26 cellular contexts compared by ENCODE assay signal in the genomic region with DNA sequence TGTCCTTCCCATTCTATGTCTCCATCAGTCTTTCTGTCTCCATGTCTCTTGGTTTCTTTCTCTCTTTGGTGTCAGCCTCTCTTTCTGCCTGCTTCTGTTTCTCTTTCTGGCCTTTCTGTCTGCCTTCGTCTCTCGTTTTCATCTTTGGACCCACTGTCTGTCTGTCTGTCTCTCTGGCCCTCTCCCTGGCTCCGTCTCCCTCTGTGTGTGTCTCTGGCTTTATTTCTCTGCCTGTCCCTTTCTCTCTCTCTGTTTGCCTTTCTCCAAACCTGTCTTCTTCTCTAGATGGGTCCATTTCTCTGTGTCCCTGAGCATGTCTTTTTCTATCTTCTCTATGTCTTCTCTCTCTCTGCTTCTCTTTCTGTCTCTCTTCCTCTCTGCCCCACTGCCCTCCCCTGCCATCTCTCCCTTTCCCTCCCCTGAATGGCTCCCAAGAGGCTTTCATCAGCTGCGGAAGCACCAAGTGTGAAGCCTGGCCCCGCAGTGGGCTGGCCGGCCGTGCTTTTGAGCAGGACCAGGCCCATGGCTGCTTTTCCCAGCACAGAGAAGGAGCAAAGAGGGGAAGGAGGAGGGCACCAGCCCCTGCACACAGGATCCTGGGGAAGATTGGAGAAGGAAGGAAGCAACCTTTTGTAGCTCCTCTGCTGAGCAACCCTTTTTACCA. TPM values are rescaled to one million over a fixed set of nuclear protein-coding genes. Genes with fewer than 3 reads are reported as not detected.
A peak's percentile ranks its signal among the peaks of the same experiment; 100 is the strongest.
DNase-seq lines count a peak whose midpoint lies in the region; ATAC-seq and TF ChIP-seq lines count a peak whose summit lies in the region.
"Had no signal": no experiment of that assay in that cellular context is flagged by ENCODE, and none has a peak within 500 bp of the region (broad histone marks: within the 10 kb centered on the region; RNA-seq: fewer than 3 reads in every experiment).

No MANE protein-coding gene starts in this region.

- no peak overlapping the region for H2AFZ ChIP-seq in PC-3 (ENCODE audit: low read length)

- peak overlapping the region in 4 of 5 experiments; percentile 43 to 95 (median 86) for H3K27ac Mint-ChIP-seq in brain
- peak overlapping the region; percentile 96 to 98 (median 98) for H3K27ac Mint-ChIP-seq in nephron
- H3K27ac Mint-ChIP-seq: activated naive CD8-positive, alpha-beta T cell treated with anti-CD3 and anti-CD28 coated beads, Interleukin-2, amount 10 ng/mL, durations not matched to agents 7 days and 5 days; activated T-helper 2 cell treated with anti-CD3 and anti-CD28 coated beads, Interferon-gamma antibody, Interleukin-2, Interleukin-4, amounts not matched to agents 10 μg/mL and 5 μg/mL and 100 μg/mL, durations not matched to agents 14 hours and 24 hours and 36 hours; natural killer cell treated with Interleukin-12 subunit alpha and Interleukin-12 subunit beta and Interleukin-15 and Interleukin-18, amount 100 ng/mL, for 72 hours had no signal

- H3K27ac ChIP-seq in cardiac muscle cell (peak overlapping the region; percentile 89), heart right ventricle (no peak overlapping the region), uterus (peak overlapping the region; percentile 38 to 56), PC-3 (ENCODE audit: low read length) (no peak overlapping the region)
- H3K27ac ChIP-seq: body of pancreas, coronary artery, KMS-11, psoas muscle, RWPE1 had no signal

- no peaks in the 10 kb centered on the region for H3K79me2 ChIP-seq in PC-3 (ENCODE audit: low read length)

- H3K4me3 ChIP-seq in cardiac muscle cell = no peak overlapping the region
- H3K4me3 ChIP-seq in heart right ventricle = no peak overlapping the region
- H3K4me3 ChIP-seq in uterus = no peak overlapping the region
- no peak overlapping the region for H3K4me3 ChIP-seq in PC-3 (ENCODE audit: low read length)
- H3K4me3 ChIP-seq: body of pancreas, coronary artery, psoas muscle, skin epidermis had no signal

- H3K36me3 Mint-ChIP-seq in brain (no peaks in the 10 kb centered on the region), nephron (ENCODE audit: low read depth) (no peaks in the 10 kb centered on the region)
- H3K36me3 Mint-ChIP-seq: activated naive CD8-positive, alpha-beta T cell treated with anti-CD3 and anti-CD28 coated beads, Interleukin-2, amount 10 ng/mL, durations not matched to agents 7 days and 5 days; natural killer cell treated with Interleukin-12 subunit alpha and Interleukin-12 subunit beta and Interleukin-15 and Interleukin-18, amount 100 ng/mL, for 72 hours had no signal

- peaks cover 16% of the 10 kb centered on the region for H3K4me1 ChIP-seq in cardiac muscle cell (ENCODE audit: low read depth)
- H3K4me1 ChIP-seq in heart right ventricle = peaks cover 0 to 10% (median 0%) of the 10 kb centered on the region in 9 donors
- H3K4me1 ChIP-seq in uterus = peaks cover 0 to 8% of the 10 kb centered on the region in 2 donors
- peaks cover 18% of the 10 kb centered on the region for H3K4me1 ChIP-seq in PC-3 (ENCODE audit: insufficient read depth, low read length)

- TF ChIP-seq POLR2A in uterus (IDR thresholded peaks at IDR 0.05) = no peak

- H3K9me3 Mint-ChIP-seq in brain (no peaks in the 10 kb centered on the region), nephron (no peaks in the 10 kb centered on the region)
- H3K9me3 Mint-ChIP-seq: activated naive CD8-positive, alpha-beta T cell treated with anti-CD3 and anti-CD28 coated beads, Interleukin-2, amount 10 ng/mL, durations not matched to agents 7 days and 5 days; activated T-helper 2 cell treated with anti-CD3 and anti-CD28 coated beads, Interferon-gamma antibody, Interleukin-2, Interleukin-4, amounts not matched to agents 10 μg/mL and 5 μg/mL and 100 μg/mL, durations not matched to agents 14 hours and 24 hours and 36 hours; natural killer cell treated with Interleukin-12 subunit alpha and Interleukin-12 subunit beta and Interleukin-15 and Interleukin-18, amount 100 ng/mL, for 72 hours had no signal

- H3K9ac ChIP-seq in PC-3 (ENCODE audit: low read length) = no peak overlapping the region
- H3K9ac ChIP-seq: KMS-11 had no signal

- intact Hi-C loops in heart right ventricle (cut with DNase I) (no loop called here), uterus (cut with DNase I; ENCODE audit: low total_unique reads) (no loop called here), PC-3 (cut with micrococcal nuclease) (no loop called here)

- BruUV-seq in PC-3 (replicated peaks; lab: Mats Ljungman, UMichigan) = no TSS peak

- CTCF ChIA-PET in PC-3 (lab: Charles Lee) = no interaction called here

- H3K9me3 ChIP-seq in cardiac muscle cell (ENCODE audit: low read depth) (no peaks in the 10 kb centered on the region), heart right ventricle (no peaks in the 10 kb centered on the region), uterus (no peaks in the 10 kb centered on the region), PC-3 (ENCODE audit: low read length) (no peaks in the 10 kb centered on the region)
- H3K9me3 ChIP-seq: body of pancreas, psoas muscle had no signal

- peaks cover 13% of the 10 kb centered on the region for H3K27me3 Mint-ChIP-seq in brain
- peaks cover 3% of the 10 kb centered on the region for H3K27me3 Mint-ChIP-seq in nephron (ENCODE audit: low read depth)

- H3K4me3 Mint-ChIP-seq in brain (peak overlapping the region in 1 of 5 experiments; percentile 41), nephron (peak overlapping the region; percentile 11 to 24 (median 12))
- H3K4me3 Mint-ChIP-seq: activated naive CD8-positive, alpha-beta T cell treated with anti-CD3 and anti-CD28 coated beads, Interleukin-2, amount 10 ng/mL, durations not matched to agents 7 days and 5 days; natural killer cell treated with Interleukin-12 subunit alpha and Interleukin-12 subunit beta and Interleukin-15 and Interleukin-18, amount 100 ng/mL, for 72 hours had no signal

- no peaks in the 10 kb centered on the region for H3K9me2 ChIP-seq in PC-3 (replicated peaks; ENCODE audit: low read length)

- POLR2A ChIA-PET in PC-3 (lab: Charles Lee; ENCODE audit: unreplicated experiment) = interaction anchor here (0.6 kb wide), 1 partner anchor 75 kb away, joined by 3 read pairs; no protein-coding TSS in a partner anchor

- no peak overlapping the region for H3K4me2 ChIP-seq in PC-3 (ENCODE audit: low read length)
- H3K4me2 ChIP-seq: KMS-11 had no signal

- peaks cover 73% of the 10 kb centered on the region for H3K4me1 Mint-ChIP-seq in brain
- peaks cover 65% of the 10 kb centered on the region for H3K4me1 Mint-ChIP-seq in nephron
- H3K4me1 Mint-ChIP-seq: activated naive CD8-positive, alpha-beta T cell treated with anti-CD3 and anti-CD28 coated beads, Interleukin-2, amount 10 ng/mL, durations not matched to agents 7 days and 5 days had no signal

- no peaks in the 10 kb centered on the region for H3F3A ChIP-seq in PC-3 (ENCODE audit: low read length, unreplicated experiment)

- 37 to 39% methylated on average over 6 to 7 of the region's 7 CpGs for WGBS in heart right ventricle, 2 donors

- DNase-seq in cardiac muscle cell (ENCODE audit: low read depth in 1 of 2, low spot score in 1 of 2) = peak; percentile 30 to 33
- DNase-seq in heart right ventricle = no peak
- DNase-seq in uterus = no peak
- no peak for DNase-seq in PC-3
- no peak for DNase-seq in GF-D8 (lab: John Stamatoyannopoulos, UW)
- DNase-seq: activated naive CD8-positive, alpha-beta T cell treated with anti-CD3 and anti-CD28 coated beads, Interleukin-2, amount 10 ng/mL, durations not matched to agents 7 days and 5 days; C1 segment of cervical spinal cord; left cardiac atrium; NCI-H146; NCI-H524 treated with DMSO at 0.1 percent for 48 hours; psoas muscle; stimulated activated CD4-positive, alpha-beta T cell treated with anti-CD3 and anti-CD28 coated beads, Interleukin-2, amount 100 ng/mL, for 24 hours; stimulated activated naive CD4-positive, alpha-beta T cell treated with Interleukin-2 at 50 U/mL for 16 hours; T-helper 9 cell had no signal

- no peak for TF ChIP-seq CTCF in cardiac muscle cell (IDR thresholded peaks at IDR 0.05; ENCODE audit: low read depth, low read length)
- no peak for TF ChIP-seq CTCF in heart right ventricle (IDR thresholded peaks at IDR 0.05)
- no peak for TF ChIP-seq CTCF in brain (conservative IDR thresholded peaks at IDR 0.05)
- TF ChIP-seq CTCF in nephron (IDR thresholded peaks at IDR 0.05; ENCODE audit: unreplicated experiment in 3 of 3) = no peak
- TF ChIP-seq CTCF in uterus (IDR thresholded peaks at IDR 0.05) = no peak
- TF ChIP-seq CTCF in PC-3 (conservative IDR thresholded peaks at IDR 0.05; ENCODE audit: low read depth, low read length) = no peak

- H4K20me1 ChIP-seq in PC-3 (ENCODE audit: low read length) = no peaks in the 10 kb centered on the region

- H3K27me3 ChIP-seq in cardiac muscle cell = no peaks in the 10 kb centered on the region
- H3K27me3 ChIP-seq in heart right ventricle = peaks cover 0 to 43% (median 0%) of the 10 kb centered on the region in 7 donors
- H3K27me3 ChIP-seq in uterus = no peaks in the 10 kb centered on the region
- H3K27me3 ChIP-seq in PC-3 (ENCODE audit: low read length) = no peaks in the 10 kb centered on the region
- H3K27me3 ChIP-seq: body of pancreas had no signal

- ATAC-seq in heart right ventricle (no peak), PC-3 (no peak), HG03439 (IDR thresholded peaks at IDR 0.05; ENCODE audit: unreplicated experiment) (no peak)
- ATAC-seq: HCT116; natural killer cell treated with Interleukin-12 subunit alpha and Interleukin-12 subunit beta and Interleukin-15 and Interleukin-18, amount 100 ng/mL, for 72 hours; psoas muscle; SK-N-SH treated with all-trans-retinoic acid at 6 μM for 48 hours had no signal

- H3K36me3 ChIP-seq in cardiac muscle cell (no peaks in the 10 kb centered on the region), heart right ventricle (no peaks in the 10 kb centered on the region), uterus (no peaks in the 10 kb centered on the region), PC-3 (ENCODE audit: low read depth, low read length) (no peaks in the 10 kb centered on the region)

RNA-seq across cellular contexts. Expression of a gene that starts 57.4 kb away (rescaled TPM):
- total RNA-seq in cardiac muscle cell (67.4 and 68.9 TPM in 2 replicates), heart right ventricle (10 to 100 TPM in 9 of 10 donors, 1 to 10 TPM in 1; 9.0 to 20.2 (median 16.6) TPM), uterus (10 to 100 TPM in 3 of 4 donors, 1 to 10 TPM in 1; 9.7 to 68.0 (median 26.1) TPM), PC-3 (2014; rRNA removed) (32.0 and 37.6 TPM in 2 replicates)
- polyA plus RNA-seq in cardiac muscle cell (73.4 and 79.7 TPM in 2 replicates), heart right ventricle (10 to 100 TPM in 1 of 2 donors, 1 to 10 TPM in 1; 4.5 to 10.8 TPM), brain (ENCODE audit: insufficient read depth, low read depth, low replicate concordance) (105 TPM)

Comparison
In these comparisons a context has a peak if more than half of its experiments do, and no peak if none do; other contexts are left out.
1. DNase-seq: peak in cardiac muscle cell (2 of 2); none in heart right ventricle (0 of 2), uterus (0 of 2), PC-3 (single experiment) and GF-D8 (single experiment).
2. H3K27ac ChIP-seq: peak in cardiac muscle cell (single experiment) and uterus (2 of 2); none in heart right ventricle (0 of 10) and PC-3 (single experiment).